ENCODE assay signal across 10 cellular contexts in genomic region chr5:83470920-83471404, GRCh38.
A peak's percentile ranks its signal among the peaks of the same experiment; 100 is the strongest.
DNase-seq lines count a peak whose midpoint lies in the region; ATAC-seq and TF ChIP-seq lines count a peak whose summit lies in the region.
"Had no signal": no experiment of that assay in that cellular context is flagged by ENCODE, and none has a peak within 500 bp of the region (broad histone marks: within the 10 kb centered on the region; RNA-seq: fewer than 3 reads in every experiment).

No MANE protein-coding gene starts in this region.

- H3K36me3 ChIP-seq in GM06990 (ENCODE audit: control insufficient read depth, insufficient read depth, low read length) (no peaks in the 10 kb centered on the region), rectal smooth muscle tissue (ENCODE audit: control insufficient read depth, insufficient read depth, low read length) (no peaks in the 10 kb centered on the region)

- H3K4me1 ChIP-seq in rectal smooth muscle tissue (ENCODE audit: control insufficient read depth, insufficient read depth, low read length): peaks cover 4% of the 10 kb centered on the region

- no peak for ATAC-seq in HG03571 (IDR thresholded peaks at IDR 0.05; ENCODE audit: unreplicated experiment)

- H3K27ac ChIP-seq in rectal smooth muscle tissue (ENCODE audit: low read depth, low read length): peak overlapping the region; percentile 42

- H3K27me3 ChIP-seq in GM06990 (replicated peaks; ENCODE audit: control insufficient read depth, insufficient read depth, low read length) (peaks cover 3% of the 10 kb centered on the region), rectal smooth muscle tissue (ENCODE audit: control insufficient read depth, insufficient read depth, low read length) (peaks cover 3% of the 10 kb centered on the region)

- H3K9ac ChIP-seq in rectal smooth muscle tissue (ENCODE audit: low read length): no peak overlapping the region

- TF ChIP-seq CTCF in GM06990 (IDR thresholded peaks at IDR 0.05; ENCODE audit: insufficient read depth, low read length, poor library complexity, severe bottlenecking) (no peak), fibroblast of pulmonary artery (IDR thresholded peaks at IDR 0.05; ENCODE audit: low read length, missing control alignments) (no peak)

- DNase-seq in GM06990 (ENCODE audit: extremely low read depth, insufficient read length) (no peak), NCI-H69 (lab: John Stamatoyannopoulos, UW) (peak; percentile 54), fibroblast of pulmonary artery (ENCODE audit: low read depth) (peak; percentile 22), RKO (ENCODE audit: low spot score) (no peak), SKM-1 treated with dmso at 0.1 percent for 144 hours (lab: John Stamatoyannopoulos, UW; ENCODE audit: unreplicated experiment) (no peak)
- no peak for DNase-seq in stimulated activated CD8-positive, alpha-beta memory T cell treated with anti-CD3 and anti-CD28 coated beads, Interleukin-4, amount 100 ng/mL, for 48 hours
- DNase-seq: activated B cell treated with CpG ODN at 0.5 μM for 24 hours, KG1 had no signal

- peak overlapping the region; percentile 63 for H3K4me3 ChIP-seq in GM06990 (replicated peaks; ENCODE audit: low read depth, low read length)
- peak overlapping the region; percentile 85 for H3K4me3 ChIP-seq in fibroblast of pulmonary artery (replicated peaks; ENCODE audit: low read depth, low read length)
- H3K4me3 ChIP-seq in rectal smooth muscle tissue (ENCODE audit: low read length): peak overlapping the region; percentile 64

Comparison
In these comparisons a context has a peak if more than half of its experiments do, and no peak if none do; other contexts are left out.
1. DNase-seq: peak in NCI-H69 (single experiment) and fibroblast of pulmonary artery (single experiment); none in GM06990 (single experiment), stimulated activated CD8-positive, alpha-beta memory T cell treated with anti-CD3 and anti-CD28 coated beads, Interleukin-4, amount 100 ng/mL, for 48 hours (single experiment), RKO (single experiment) and SKM-1 treated with dmso at 0.1 percent for 144 hours (single experiment).
2. Peak in every context shown above with its lines, with median percentiles within 50 percentile points of each other: H3K4me3 ChIP-seq.